In genomic region chr4:90207887-90208454, GRCh38 we compare ENCODE assay signal across 23 cellular contexts.
"Had no signal": no experiment of that assay in that cellular context is flagged by ENCODE, and none has a peak within 500 bp of the region (broad histone marks: within the 10 kb centered on the region; RNA-seq: fewer than 3 reads in every experiment).

No MANE protein-coding gene starts in this region.

- H3K9ac ChIP-seq: parathyroid adenoma had no signal

- H3K27ac Mint-ChIP-seq: memory B cell; natural killer cell treated with Interleukin-12 subunit alpha and Interleukin-12 subunit beta and Interleukin-15 and Interleukin-18, amount 100 ng/mL, for 72 hours; stimulated activated naive B cell treated with anti-CD40 and anti-IgM and Interleukin-4, amounts not matched to agents 10 μg/mL and 1 μg/mL and 100 μg/mL, for 72 hours had no signal

- H3K79me2 ChIP-seq: parathyroid adenoma had no signal

- H3K4me1 ChIP-seq: gastrocnemius medialis, left ventricle myocardium inferior, lower lobe of right lung, parathyroid adenoma, prostate gland, right lobe of liver, uterus had no signal

- H3K27me3 Mint-ChIP-seq: memory B cell; natural killer cell treated with Interleukin-12 subunit alpha and Interleukin-12 subunit beta and Interleukin-15 and Interleukin-18, amount 100 ng/mL, for 72 hours; stimulated activated naive B cell treated with anti-CD40 and anti-IgM and Interleukin-4, amounts not matched to agents 10 μg/mL and 1 μg/mL and 100 μg/mL, for 72 hours had no signal

- ATAC-seq: esophagus mucosa; gastrocnemius medialis; heart right ventricle; left cardiac atrium; lower lobe of right lung; natural killer cell treated with Interleukin-12 subunit alpha and Interleukin-12 subunit beta and Interleukin-15 and Interleukin-18, amount 100 ng/mL, for 72 hours; right lobe of liver; stimulated activated naive B cell treated with anti-CD40 and anti-IgM and Interleukin-4, amounts not matched to agents 10 μg/mL and 1 μg/mL and 100 μg/mL, for 72 hours had no signal

- H2AFZ ChIP-seq: parathyroid adenoma had no signal

- H3K9me3 ChIP-seq: gastrocnemius medialis, prostate gland, right lobe of liver, thoracic aorta, transverse colon, uterus had no signal

- H3K27ac ChIP-seq: gastrocnemius medialis, heart right ventricle, left ventricle myocardium inferior, lower lobe of right lung, parathyroid adenoma, prostate gland, right lobe of liver, spleen, stomach, thoracic aorta, transverse colon, uterus had no signal

- H3K36me3 ChIP-seq: gastrocnemius medialis, heart right ventricle, left ventricle myocardium inferior, lower lobe of right lung, prostate gland, right lobe of liver, spleen, stomach, thoracic aorta, transverse colon, uterus had no signal

- H3K27me3 ChIP-seq: gastrocnemius medialis, heart right ventricle, right lobe of liver, spleen, stomach, transverse colon, uterus had no signal

- DNase-seq: effector memory CD4-positive, alpha-beta T cell; gastrocnemius medialis; heart right ventricle; left cardiac atrium; left ventricle myocardium inferior; lower lobe of right lung; midbrain; right lobe of liver; spleen; stimulated activated CD4-positive, alpha-beta T cell treated with anti-CD3 and anti-CD28 coated beads, Interleukin-15, amount 100 ng/mL, for 24 hours; stimulated activated CD4-positive, alpha-beta T cell treated with anti-CD3 and anti-CD28 coated beads, Interleukin-1b, Interleukin-23, amount 100 ng/mL, for 48 hours; stimulated activated CD4-positive, alpha-beta T cell treated with anti-CD3 and anti-CD28 coated beads, Interleukin-4, amount 100 ng/mL, for 24 hours; stimulated activated naive B cell treated with anti-CD40 and anti-IgM and Interleukin-4, amounts not matched to agents 10 μg/mL and 1 μg/mL and 100 μg/mL, for 72 hours; stomach; substantia nigra; transverse colon; uterus had no signal

- H3K4me3 Mint-ChIP-seq: memory B cell; natural killer cell treated with Interleukin-12 subunit alpha and Interleukin-12 subunit beta and Interleukin-15 and Interleukin-18, amount 100 ng/mL, for 72 hours; stimulated activated naive B cell treated with anti-CD40 and anti-IgM and Interleukin-4, amounts not matched to agents 10 μg/mL and 1 μg/mL and 100 μg/mL, for 72 hours had no signal

- H3K4me3 ChIP-seq: gastrocnemius medialis, heart right ventricle, left ventricle myocardium inferior, lower lobe of right lung, prostate gland, right lobe of liver, spleen, stomach, thoracic aorta, transverse colon, uterus had no signal
